In genomic region chr9:14151451-14151850, GRCh38 we compare ENCODE assay signal across 20 cellular contexts.
DNase-seq lines count a peak whose midpoint lies in the region; ATAC-seq and TF ChIP-seq lines count a peak whose summit lies in the region.
"Had no signal": no experiment of that assay in that cellular context is flagged by ENCODE, and none has a peak within 500 bp of the region (broad histone marks: within the 10 kb centered on the region; RNA-seq: fewer than 3 reads in every experiment).

No MANE protein-coding gene starts in this region.

- H3K27me3 Mint-ChIP-seq in MCF 10A (ENCODE audit: insufficient read depth, unreplicated experiment) (no peaks in the 10 kb centered on the region), T-cell (peaks cover 0 to 3% of the 10 kb centered on the region in 2 donors)
- H3K27me3 Mint-ChIP-seq in activated naive CD8-positive, alpha-beta T cell treated with anti-CD3 and anti-CD28 coated beads, Interleukin-2, amount 50 U/mL, for 24 hours, result no peaks in the 10 kb centered on the region
- H3K27me3 Mint-ChIP-seq in CD4-positive, alpha-beta T cell, result peaks cover 13% of the 10 kb centered on the region

- no peaks in the 10 kb centered on the region for H3K9me3 ChIP-seq in breast epithelium
- H3K9me3 ChIP-seq in CD4-positive, alpha-beta T cell (ENCODE audit: control insufficient read depth, low read length), result no peaks in the 10 kb centered on the region
- H3K9me3 ChIP-seq: A549 had no signal

- no peak for TF ChIP-seq CTCF in breast epithelium (IDR thresholded peaks at IDR 0.05)
- TF ChIP-seq CTCF in MCF 10A (IDR thresholded peaks at IDR 0.05; ENCODE audit: unreplicated experiment), result no peak
- TF ChIP-seq CTCF in CD4-positive, alpha-beta T cell (IDR thresholded peaks at IDR 0.05), result no peak

- no peak overlapping the region for H3K4me3 Mint-ChIP-seq in MCF 10A (ENCODE audit: unreplicated experiment)
- H3K4me3 Mint-ChIP-seq in T-cell, result no peak overlapping the region
- H3K4me3 Mint-ChIP-seq in activated naive CD8-positive, alpha-beta T cell treated with anti-CD3 and anti-CD28 coated beads, Interleukin-2, amount 50 U/mL, for 24 hours, result no peak overlapping the region
- no peak overlapping the region for H3K4me3 Mint-ChIP-seq in CD4-positive, alpha-beta T cell
- H3K4me3 Mint-ChIP-seq: CD4-positive, alpha-beta memory T cell; HFFc6 had no signal

- H3K36me3 Mint-ChIP-seq in MCF 10A (ENCODE audit: insufficient read depth, unreplicated experiment), result peaks cover 24% of the 10 kb centered on the region
- H3K36me3 Mint-ChIP-seq in T-cell, result no peaks in the 10 kb centered on the region
- H3K36me3 Mint-ChIP-seq in activated naive CD8-positive, alpha-beta T cell treated with anti-CD3 and anti-CD28 coated beads, Interleukin-2, amount 50 U/mL, for 24 hours (ENCODE audit: low read depth), result no peaks in the 10 kb centered on the region
- no peaks in the 10 kb centered on the region for H3K36me3 Mint-ChIP-seq in CD4-positive, alpha-beta T cell (ENCODE audit: low read depth)
- H3K36me3 Mint-ChIP-seq: CD4-positive, alpha-beta memory T cell had no signal

- intact Hi-C loops in breast epithelium (cut with DNase I; ENCODE audit: low total_unique reads) (no loop called here), MCF 10A (cut with micrococcal nuclease) (no loop called here)
- intact Hi-C loops in CD4-positive, alpha-beta T cell (cut with DNase I, micrococcal nuclease), result loop anchor here in 1 of 2 experiments (10.0 kb wide), 1 partner anchor 727 kb away; no protein-coding TSS in a partner anchor

- H3K27me3 ChIP-seq in breast epithelium, result no peaks in the 10 kb centered on the region
- no peaks in the 10 kb centered on the region for H3K27me3 ChIP-seq in CD4-positive, alpha-beta T cell (ENCODE audit: control insufficient read depth, insufficient read depth, low read length)

- POLR2A ChIA-PET in MCF 10A (lab: Yijun Ruan, JAX), result interaction anchor here (0.6 to 2.2 kb wide), 5 partner anchors 10 to 703 kb away, joined by 3 to 8 read pairs (median 3); no protein-coding TSS in a partner anchor
- POLR2A ChIA-PET in T-cell (lab: Charles Lee), result no interaction called here
- POLR2A ChIA-PET in CD4-positive, alpha-beta T cell (lab: Charles Lee), result no interaction called here

- no peaks in the 10 kb centered on the region for H3K36me3 ChIP-seq in breast epithelium

- H3K27ac Mint-ChIP-seq in MCF 10A (ENCODE audit: low read depth, unreplicated experiment) (no peak overlapping the region), T-cell (no peak overlapping the region)
- H3K27ac Mint-ChIP-seq in activated naive CD8-positive, alpha-beta T cell treated with anti-CD3 and anti-CD28 coated beads, Interleukin-2, amount 50 U/mL, for 24 hours, result no peak overlapping the region
- no peak overlapping the region for H3K27ac Mint-ChIP-seq in CD4-positive, alpha-beta T cell
- H3K27ac Mint-ChIP-seq: CD4-positive, alpha-beta memory T cell; HFFc6 had no signal

- H3K9me3 Mint-ChIP-seq in MCF 10A (ENCODE audit: unreplicated experiment) (no peaks in the 10 kb centered on the region), T-cell (peaks cover 0 to 5% (median 0%) of the 10 kb centered on the region in 3 donors)
- H3K9me3 Mint-ChIP-seq in activated naive CD8-positive, alpha-beta T cell treated with anti-CD3 and anti-CD28 coated beads, Interleukin-2, amount 50 U/mL, for 24 hours, result no peaks in the 10 kb centered on the region
- no peaks in the 10 kb centered on the region for H3K9me3 Mint-ChIP-seq in CD4-positive, alpha-beta T cell
- H3K9me3 Mint-ChIP-seq: HFFc6 had no signal

- H3K27ac ChIP-seq in breast epithelium, result peak overlapping the region; percentile 10 to 66
- H3K27ac ChIP-seq in CD4-positive, alpha-beta T cell (ENCODE audit: low read depth, low read length), result no peak overlapping the region
- H3K27ac ChIP-seq: 22Rv1, A549, C4-2B had no signal

- in situ Hi-C loops in G401 (cut with HindIII; ENCODE audit: low sequenced_read_pairs), result no loop called here

- no peak overlapping the region for H3K4me3 ChIP-seq in breast epithelium
- H3K4me3 ChIP-seq: A549 had no signal

- ATAC-seq in left lobe of liver, result peak; percentile 27
- no peak for ATAC-seq in T-cell (replicated peaks in 1 of 4)
- ATAC-seq in activated naive CD8-positive, alpha-beta T cell treated with anti-CD3 and anti-CD28 coated beads, Interleukin-2, amount 50 U/mL, for 24 hours, result no peak
- ATAC-seq in CD4-positive, alpha-beta T cell (ENCODE audit: poor library complexity), result no peak
- ATAC-seq: A549, HCT116 had no signal

- no peak for TF ChIP-seq POLR2A in breast epithelium (IDR thresholded peaks at IDR 0.05)

- CTCF ChIA-PET in MCF 10A (lab: Yijun Ruan, JAX) (no interaction called here), T-cell (lab: Charles Lee) (no interaction called here)
- CTCF ChIA-PET in CD4-positive, alpha-beta T cell (lab: Charles Lee), result no interaction called here

- H3K4me1 ChIP-seq in breast epithelium, result peaks cover 0 to 3% of the 10 kb centered on the region in 2 donors

- BruUV-seq in MCF 10A (replicated peaks; lab: Mats Ljungman, UMichigan), result no TSS peak

- DNase-seq in breast epithelium (ENCODE audit: low spot score in 2 of 2) (no peak), MCF 10A (ENCODE audit: unreplicated experiment) (no peak), G401 (ENCODE audit: low spot score) (peak; percentile 30), cerebellar cortex (ENCODE audit: low spot score) (peak; percentile 21), left lobe of liver (ENCODE audit: low spot score) (no peak), T-cell (no peak)
- DNase-seq in activated naive CD8-positive, alpha-beta T cell treated with anti-CD3 and anti-CD28 coated beads, Interleukin-2, amount 50 U/mL, for 24 hours, result no peak
- no peak for DNase-seq in CD4-positive, alpha-beta T cell
- DNase-seq: AML-193; Calu3; CD4-positive, alpha-beta memory T cell; DMS 273 treated with DMSO at 0.1 percent for 48 hours; GDM1; GOT3; H7; HFFc6 had no signal

- H3K4me1 Mint-ChIP-seq in MCF 10A (ENCODE audit: insufficient read depth, unreplicated experiment) (peaks cover 8% of the 10 kb centered on the region), T-cell (peaks cover 0 to 5% (median 5%) of the 10 kb centered on the region in 3 donors)
- no peaks in the 10 kb centered on the region for H3K4me1 Mint-ChIP-seq in activated naive CD8-positive, alpha-beta T cell treated with anti-CD3 and anti-CD28 coated beads, Interleukin-2, amount 50 U/mL, for 24 hours
- H3K4me1 Mint-ChIP-seq in CD4-positive, alpha-beta T cell (ENCODE audit: low read depth), result peaks cover 7% of the 10 kb centered on the region

Comparison
In these comparisons a context has a peak if more than half of its experiments do, and no peak if none do; other contexts are left out.
1. DNase-seq: peak in G401 (single experiment) and cerebellar cortex (single experiment); none in breast epithelium (0 of 2), MCF 10A (single experiment), left lobe of liver (single experiment), T-cell (0 of 34), activated naive CD8-positive, alpha-beta T cell treated with anti-CD3 and anti-CD28 coated beads, Interleukin-2, amount 50 U/mL, for 24 hours (single experiment) and CD4-positive, alpha-beta T cell (0 of 10).